In genomic region chr1:7770939-7771672, GRCh38 we compare ENCODE assay signal across 1 cellular context.
TF ChIP-seq lines count a peak whose summit lies in the region.

VAMP3 (plus strand) TSS chr1:7771296; CDS start chr1:7771384, 88 bp downstream.

TF ChIP-seq in K562, 482 proteins besides CTCF, POLR2A, EP300 and RAD21 (continued from another document and continues in another):
- TF ChIP-seq ELK3 (CRISPR knock-in tag; IDR thresholded peaks at IDR 0.05), result no peak
- no peak for TF ChIP-seq HES1 (IDR thresholded peaks at IDR 0.05; ENCODE audit: low read depth)
- peak; percentile 79 for TF ChIP-seq CXXC5 (CRISPR knock-in tag; IDR thresholded peaks at IDR 0.05)
- peak in 1 of 3 experiments; percentile 61; a peak in 2 of 6 replicates for TF ChIP-seq ZBTB11 (CRISPR knock-in tag; IDR thresholded peaks at IDR 0.05)
- TF ChIP-seq THRAP3 (IDR thresholded peaks at IDR 0.05; ENCODE audit: borderline replicate concordance), result no peak
- TF ChIP-seq HNRNPLL (IDR thresholded peaks at IDR 0.05; ENCODE audit: low read depth, low read length, poor library complexity, severe bottlenecking), result no peak
- no peak; the same call in 1 of the 2 replicates for TF ChIP-seq POLR2H (tag; IDR thresholded peaks at IDR 0.05; ENCODE audit: low read depth)
- TF ChIP-seq ZNF140 (CRISPR knock-in tag; IDR thresholded peaks at IDR 0.05), result no peak
- no peak for TF ChIP-seq ZNF589 (CRISPR knock-in tag; IDR thresholded peaks at IDR 0.05; ENCODE audit: low read depth)
- TF ChIP-seq RNF219 (CRISPR knock-in tag; IDR thresholded peaks at IDR 0.05), result no peak
- TF ChIP-seq ZNF77 (CRISPR knock-in tag; IDR thresholded peaks at IDR 0.05), result no peak
- TF ChIP-seq ZNF644 (tag; IDR thresholded peaks at IDR 0.05; ENCODE audit: low read depth), result no peak
- TF ChIP-seq HINFP (tag; conservative IDR thresholded peaks at IDR 0.05; ENCODE audit: low read depth), result peak; percentile 80
- peak; percentile 60 to 90; a peak in 2 of 4 replicates for TF ChIP-seq SIN3A (IDR thresholded peaks at IDR 0.05; ENCODE audit: borderline replicate concordance in 2 of 2, control insufficient read depth in 1 of 2, low read depth in 2 of 2, low read length in 2 of 2)
- no peak for TF ChIP-seq BACH1 (tag; IDR thresholded peaks at IDR 0.05)
- TF ChIP-seq SMARCB1 (IDR thresholded peaks at IDR 0.05; ENCODE audit: insufficient read length, low read depth), result no peak
- TF ChIP-seq ZC3H4 (CRISPR knock-in tag; IDR thresholded peaks at IDR 0.05; ENCODE audit: borderline replicate concordance), result no peak
- no peak for TF ChIP-seq TEAD4 (IDR thresholded peaks at IDR 0.05; ENCODE audit: low read length)
- TF ChIP-seq TEAD4 (CRISPR knock-in tag; IDR thresholded peaks at IDR 0.05; ENCODE audit: borderline replicate concordance), result no peak
- no peak for TF ChIP-seq HDAC2 (IDR thresholded peaks at IDR 0.05)
- no peak for TF ChIP-seq ESRRA (IDR thresholded peaks at IDR 0.05; ENCODE audit: borderline replicate concordance, low read depth)
- TF ChIP-seq RBFOX2 (IDR thresholded peaks at IDR 0.05; ENCODE audit: low read depth, low read length), result peak; percentile 87
- TF ChIP-seq ZNF766 (CRISPR knock-in tag; conservative IDR thresholded peaks at IDR 0.05), result peak; percentile 9; the same call in 1 of the 2 replicates
- TF ChIP-seq LCOR (CRISPR knock-in tag; IDR thresholded peaks at IDR 0.05), result peak; percentile 56; the same call in 1 of the 2 replicates
- TF ChIP-seq ZNF347 (CRISPR knock-in tag; IDR thresholded peaks at IDR 0.05; ENCODE audit: low read depth), result no peak
- no peak for TF ChIP-seq ZNF511 (CRISPR knock-in tag; IDR thresholded peaks at IDR 0.05)
- peak; percentile 62; the same call in 1 of the 2 replicates for TF ChIP-seq CTBP1 (IDR thresholded peaks at IDR 0.05; ENCODE audit: borderline replicate concordance)
- TF ChIP-seq PHF21A (IDR thresholded peaks at IDR 0.05; ENCODE audit: borderline replicate concordance, low read depth), result 0 out of 2 replicates have a peak, but pooled peaks have one; percentile 9
- TF ChIP-seq SMARCA4 (IDR thresholded peaks at IDR 0.05), result peak; percentile 44; the same call in 1 of the 2 replicates
- TF ChIP-seq ZNF76 (CRISPR knock-in tag; IDR thresholded peaks at IDR 0.05; ENCODE audit: borderline replicate concordance), result no peak
- no peak for TF ChIP-seq ZFP91 (CRISPR knock-in tag; IDR thresholded peaks at IDR 0.05)
- no peak for TF ChIP-seq ZNF57 (CRISPR knock-in tag; IDR thresholded peaks at IDR 0.05)
- no peak for TF ChIP-seq JUND (IDR thresholded peaks at IDR 0.05; ENCODE audit: borderline replicate concordance, low read depth, low read length)
- TF ChIP-seq JUND (tag; IDR thresholded peaks at IDR 0.05; ENCODE audit: borderline replicate concordance, low read depth, low read length), result no peak
- no peak for TF ChIP-seq TCF15 (CRISPR knock-in tag; IDR thresholded peaks at IDR 0.05)
- TF ChIP-seq STAT5B (CRISPR knock-in tag; IDR thresholded peaks at IDR 0.05), result no peak
- no peak for TF ChIP-seq MYBL2 (IDR thresholded peaks at IDR 0.05; ENCODE audit: low read depth)
- TF ChIP-seq MYBL2 (CRISPR knock-in tag; IDR thresholded peaks at IDR 0.05; ENCODE audit: borderline replicate concordance), result no peak
- TF ChIP-seq KDM5B (IDR thresholded peaks at IDR 0.05; ENCODE audit: insufficient replicate concordance, low read depth, low read length), result peak; percentile 45
- TF ChIP-seq TCF7 (IDR thresholded peaks at IDR 0.05; ENCODE audit: borderline replicate concordance), result no peak; the same call in 1 of the 2 replicates
- peak; percentile 58; the same call in 1 of the 2 replicates for TF ChIP-seq ETV5 (CRISPR knock-in tag; IDR thresholded peaks at IDR 0.05; ENCODE audit: low read depth)
- no peak for TF ChIP-seq RCOR1 (IDR thresholded peaks at IDR 0.05; ENCODE audit: borderline replicate concordance in 1 of 2, low read depth in 2 of 2, low read length in 2 of 2)
- no peak for TF ChIP-seq ILF3 (IDR thresholded peaks at IDR 0.05; ENCODE audit: borderline replicate concordance)
- no peak for TF ChIP-seq SETDB1 (IDR thresholded peaks at IDR 0.05; ENCODE audit: low read length)
- TF ChIP-seq ZNF445 (CRISPR knock-in tag; IDR thresholded peaks at IDR 0.05; ENCODE audit: low read depth), result no peak
- no peak for TF ChIP-seq CHAMP1 (IDR thresholded peaks at IDR 0.05)
- no peak for TF ChIP-seq ZNF197 (CRISPR knock-in tag; IDR thresholded peaks at IDR 0.05; ENCODE audit: low read depth)
- TF ChIP-seq CLOCK (CRISPR knock-in tag; IDR thresholded peaks at IDR 0.05; ENCODE audit: borderline replicate concordance), result no peak
